In genomic region chr20:15100506-15101160, GRCh38 we compare ENCODE assay signal across 1 cellular context.
TF ChIP-seq lines count a peak whose summit lies in the region.

No MANE protein-coding gene starts in this region.

TF ChIP-seq in SK-N-SH, 30 proteins besides CTCF, POLR2A, EP300 and RAD21 (continued from another document):
- TF ChIP-seq ZBTB33 (IDR thresholded peaks at IDR 0.05; ENCODE audit: borderline replicate concordance, low read depth) (no peak), TCF12 (IDR thresholded peaks at IDR 0.05) (no peak), RCOR1 (IDR thresholded peaks at IDR 0.05; ENCODE audit: low read length) (no peak), FOSL2 (IDR thresholded peaks at IDR 0.05; ENCODE audit: borderline replicate concordance, low read depth) (no peak)
